Comparison of ENCODE assay signal across 8 cellular contexts in the genomic region with DNA sequence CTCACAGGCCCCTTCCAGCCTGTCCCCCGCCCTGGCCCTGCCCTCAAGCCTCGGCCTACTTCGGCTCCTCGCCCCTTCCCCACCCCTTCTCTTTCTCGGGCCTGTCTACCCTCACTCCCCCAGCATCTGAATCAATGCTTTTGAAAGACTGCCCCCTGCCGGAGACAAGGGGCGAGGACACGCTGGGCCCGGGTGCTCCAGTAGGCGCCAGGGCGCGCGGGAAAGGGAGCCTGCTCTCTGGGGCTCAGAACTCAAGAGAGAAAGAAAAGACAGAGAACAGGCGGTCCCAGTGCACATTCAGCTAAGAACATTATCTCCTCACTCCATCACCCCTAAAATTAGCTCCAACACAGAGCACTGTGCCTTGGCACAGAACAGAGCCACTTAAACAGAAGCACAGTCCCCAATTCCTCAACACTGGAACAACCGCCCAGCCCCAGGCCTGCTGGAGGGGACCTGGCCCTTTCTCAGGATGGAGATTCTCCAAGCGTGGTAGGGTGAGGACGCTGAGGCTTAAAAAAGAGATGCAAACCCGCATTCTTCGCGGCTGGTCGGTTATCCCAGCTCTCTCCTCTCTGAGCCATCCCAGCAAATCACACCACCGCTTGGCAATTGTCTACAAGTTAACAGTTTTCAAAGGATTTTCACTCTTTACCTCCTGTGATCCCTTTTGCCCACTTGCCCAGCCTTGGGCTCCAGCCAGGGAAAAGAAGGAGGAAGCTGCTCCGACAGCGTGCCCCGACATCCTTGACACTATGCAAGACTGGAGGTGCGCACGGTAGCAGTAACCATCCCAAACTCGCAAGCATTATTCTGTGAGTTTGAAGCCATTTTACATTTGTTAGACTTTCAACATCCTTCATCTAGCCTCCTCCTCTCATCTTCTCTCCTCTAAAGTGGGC. TPM values are rescaled to one million over a fixed set of nuclear protein-coding genes. Genes with fewer than 3 reads are reported as not detected.
DNase-seq lines count a peak whose midpoint lies in the region; ATAC-seq and TF ChIP-seq lines count a peak whose summit lies in the region.

No MANE protein-coding gene starts in this region.

- in situ Hi-C loops in G401 (cut with HindIII; ENCODE audit: low sequenced_read_pairs) = no loop called here

- H3K4me3 Mint-ChIP-seq in activated T-helper 17 cell treated with anti-CD3 and anti-CD28 coated beads, Interleukin-2, amount 50 U/mL, for 72 hours = peak overlapping the region; percentile 89
- H3K4me3 Mint-ChIP-seq in natural killer cell treated with Interleukin-12 subunit alpha and Interleukin-12 subunit beta and Interleukin-15 and Interleukin-18, amount 100 ng/mL, for 72 hours = peak overlapping the region; percentile 91

- H3K27me3 Mint-ChIP-seq in activated T-helper 17 cell treated with anti-CD3 and anti-CD28 coated beads, Interleukin-2, amount 50 U/mL, for 72 hours = no peaks in the 10 kb centered on the region
- H3K27me3 Mint-ChIP-seq in natural killer cell treated with Interleukin-12 subunit alpha and Interleukin-12 subunit beta and Interleukin-15 and Interleukin-18, amount 100 ng/mL, for 72 hours = no peaks in the 10 kb centered on the region

- H3K9me3 ChIP-seq in HUES64 (ENCODE audit: insufficient read depth, low read depth, low read length) = no peaks in the 10 kb centered on the region

- peak; percentile 82 for TF ChIP-seq CTCF in fibroblast of pulmonary artery (IDR thresholded peaks at IDR 0.05; ENCODE audit: low read length, missing control alignments)

- 18% methylated on average over 28 of the region's 28 CpGs for WGBS in HUES64

- H3K9ac ChIP-seq in HUES64 (ENCODE audit: low read depth, low read length) = peak overlapping the region; percentile 90; the same call in 1 of the 2 replicates

- H3K27ac ChIP-seq in HUES64 (ENCODE audit: low read depth, low read length) = no peak overlapping the region; the same call in 1 of the 2 replicates

- peak; percentile 81 for ATAC-seq in activated T-helper 17 cell treated with anti-CD3 and anti-CD28 coated beads, Interleukin-2, amount 50 U/mL, for 72 hours (replicated peaks)
- ATAC-seq in natural killer cell treated with Interleukin-12 subunit alpha and Interleukin-12 subunit beta and Interleukin-15 and Interleukin-18, amount 100 ng/mL, for 72 hours = peak; percentile 68 to 74
- ATAC-seq in stimulated activated naive CD8-positive, alpha-beta T cell treated with anti-CD3 and anti-CD28 coated beads, Interleukin-15, Interleukin-2, amounts not matched to agents 100 U/mL and 50 U/mL, for 24 hours = peak; percentile 74
- ATAC-seq in GM18868 (IDR thresholded peaks at IDR 0.05; ENCODE audit: unreplicated experiment) = no peak

- peaks cover 52% of the 10 kb centered on the region for H3K36me3 Mint-ChIP-seq in activated T-helper 17 cell treated with anti-CD3 and anti-CD28 coated beads, Interleukin-2, amount 50 U/mL, for 72 hours (ENCODE audit: low read depth)
- H3K36me3 Mint-ChIP-seq in natural killer cell treated with Interleukin-12 subunit alpha and Interleukin-12 subunit beta and Interleukin-15 and Interleukin-18, amount 100 ng/mL, for 72 hours = peaks cover 6% of the 10 kb centered on the region

- peak overlapping the region; percentile 89 for H3K27ac Mint-ChIP-seq in activated T-helper 17 cell treated with anti-CD3 and anti-CD28 coated beads, Interleukin-2, amount 50 U/mL, for 72 hours
- H3K27ac Mint-ChIP-seq in natural killer cell treated with Interleukin-12 subunit alpha and Interleukin-12 subunit beta and Interleukin-15 and Interleukin-18, amount 100 ng/mL, for 72 hours = peak overlapping the region; percentile 83 to 93

- H3K27me3 ChIP-seq in HUES64 (ENCODE audit: insufficient read depth, low read length) = no peaks in the 10 kb centered on the region

- H3K9me3 Mint-ChIP-seq in activated T-helper 17 cell treated with anti-CD3 and anti-CD28 coated beads, Interleukin-2, amount 50 U/mL, for 72 hours = no peaks in the 10 kb centered on the region
- H3K9me3 Mint-ChIP-seq in natural killer cell treated with Interleukin-12 subunit alpha and Interleukin-12 subunit beta and Interleukin-15 and Interleukin-18, amount 100 ng/mL, for 72 hours = no peaks in the 10 kb centered on the region

- peaks cover 19% of the 10 kb centered on the region for H3K4me1 ChIP-seq in HUES64 (ENCODE audit: insufficient read depth, low read length)

- H3K4me3 ChIP-seq in HUES64 (ENCODE audit: low read length) (peak overlapping the region; percentile 94), fibroblast of pulmonary artery (replicated peaks; ENCODE audit: low read depth, low read length) (peak overlapping the region; percentile 79)

- H3K36me3 ChIP-seq in HUES64 (ENCODE audit: insufficient read depth, low read length) = peaks cover 38% of the 10 kb centered on the region

- peak; percentile 82 for DNase-seq in G401 (ENCODE audit: low spot score)
- DNase-seq in RPMI7951 (ENCODE audit: low read depth) = peak; percentile 64
- DNase-seq in fibroblast of pulmonary artery (ENCODE audit: low read depth) = peak; percentile 73
- peak; percentile 84 for DNase-seq in natural killer cell treated with Interleukin-12 subunit alpha and Interleukin-12 subunit beta and Interleukin-15 and Interleukin-18, amount 100 ng/mL, for 72 hours (ENCODE audit: low spot score)
- DNase-seq in stimulated activated naive CD8-positive, alpha-beta T cell treated with anti-CD3 and anti-CD28 coated beads, Interleukin-15, Interleukin-2, amounts not matched to agents 100 U/mL and 50 U/mL, for 24 hours = peak; percentile 90

- H3K4me1 Mint-ChIP-seq in activated T-helper 17 cell treated with anti-CD3 and anti-CD28 coated beads, Interleukin-2, amount 50 U/mL, for 72 hours = peaks cover 23% of the 10 kb centered on the region
- peaks cover 27 to 35% of the 10 kb centered on the region in 2 donors for H3K4me1 Mint-ChIP-seq in natural killer cell treated with Interleukin-12 subunit alpha and Interleukin-12 subunit beta and Interleukin-15 and Interleukin-18, amount 100 ng/mL, for 72 hours (ENCODE audit: low read depth in 2 of 2)

RNA-seq across cellular contexts. Expression of gene GIGYF1, which starts 2.1 kb away (rescaled TPM):
- total RNA-seq in G401 (2014; rRNA removed; shearing (Covaris generic)) = 20.6 and 28.1 TPM in 2 replicates
- polyA plus RNA-seq in HUES64 (2013, experiment 1 of 2) = 48.3 TPM
- 40.5 TPM for polyA plus RNA-seq in HUES64 (2013, experiment 2 of 2)
- total RNA-seq in RPMI7951 (2014; rRNA removed; shearing (Covaris generic)) = 4.8 and 5.3 TPM in 2 replicates
- total RNA-seq in activated T-helper 17 cell treated with anti-CD3 and anti-CD28 coated beads, Interleukin-2, amount 50 U/mL, for 72 hours = 10 to 100 TPM; 40.2 to 53.1 TPM
- total RNA-seq in natural killer cell treated with Interleukin-12 subunit alpha and Interleukin-12 subunit beta and Interleukin-15 and Interleukin-18, amount 100 ng/mL, for 72 hours = 10 to 100 TPM; 28.5 to 72.1 TPM

RNA-seq across cellular contexts. Expression of gene POP7, which starts 14.0 kb away (rescaled TPM):
- total RNA-seq in G401 (2014; rRNA removed; shearing (Covaris generic)) = 116 and 136 TPM in 2 replicates
- polyA plus RNA-seq in HUES64 (2013, experiment 1 of 2) = 74.5 TPM
- 66.5 TPM for polyA plus RNA-seq in HUES64 (2013, experiment 2 of 2)
- 79.5 and 91.4 TPM in 2 replicates for total RNA-seq in RPMI7951 (2014; rRNA removed; shearing (Covaris generic))
- total RNA-seq in activated T-helper 17 cell treated with anti-CD3 and anti-CD28 coated beads, Interleukin-2, amount 50 U/mL, for 72 hours = 10 to 100 TPM; 29.6 to 68.9 TPM
- 10 to 100 TPM; 46.6 to 64.9 TPM for total RNA-seq in natural killer cell treated with Interleukin-12 subunit alpha and Interleukin-12 subunit beta and Interleukin-15 and Interleukin-18, amount 100 ng/mL, for 72 hours

RNA-seq across cellular contexts. Expression of gene GNB2, which starts 18.4 kb away (rescaled TPM):
- 232 and 241 TPM in 2 replicates for total RNA-seq in G401 (2014; rRNA removed; shearing (Covaris generic))
- 101 TPM for polyA plus RNA-seq in HUES64 (2013, experiment 1 of 2)
- 107 TPM for polyA plus RNA-seq in HUES64 (2013, experiment 2 of 2)
- total RNA-seq in RPMI7951 (2014; rRNA removed; shearing (Covaris generic)) = 89.4 and 125 TPM in 2 replicates
- total RNA-seq in activated T-helper 17 cell treated with anti-CD3 and anti-CD28 coated beads, Interleukin-2, amount 50 U/mL, for 72 hours = 100 to 1,000 TPM; 181 to 271 TPM
- total RNA-seq in natural killer cell treated with Interleukin-12 subunit alpha and Interleukin-12 subunit beta and Interleukin-15 and Interleukin-18, amount 100 ng/mL, for 72 hours = 100 to 1,000 TPM; 345 to 348 TPM

RNA-seq across cellular contexts. Expression of gene EPO, which starts 28.3 kb away (rescaled TPM):
- not detected in 2 replicates for total RNA-seq in G401 (2014; rRNA removed; shearing (Covaris generic))
- not detected for polyA plus RNA-seq in HUES64 (2013, experiment 1 of 2)
- polyA plus RNA-seq in HUES64 (2013, experiment 2 of 2) = not detected
- total RNA-seq in RPMI7951 (2014; rRNA removed; shearing (Covaris generic)) = not detected in 2 replicates
- not detected for total RNA-seq in activated T-helper 17 cell treated with anti-CD3 and anti-CD28 coated beads, Interleukin-2, amount 50 U/mL, for 72 hours
- not detected for total RNA-seq in natural killer cell treated with Interleukin-12 subunit alpha and Interleukin-12 subunit beta and Interleukin-15 and Interleukin-18, amount 100 ng/mL, for 72 hours

RNA-seq across cellular contexts. Expression of gene ACTL6B, which starts 35.7 kb away (rescaled TPM):
- 0.14 TPM in 1 of 2 replicates, not detected in the other for total RNA-seq in G401 (2014; rRNA removed; shearing (Covaris generic))
- polyA plus RNA-seq in HUES64 (2013, experiment 1 of 2) = 0.30 TPM
- 0.63 TPM for polyA plus RNA-seq in HUES64 (2013, experiment 2 of 2)
- total RNA-seq in RPMI7951 (2014; rRNA removed; shearing (Covaris generic)) = not detected in 2 replicates
- not detected for total RNA-seq in activated T-helper 17 cell treated with anti-CD3 and anti-CD28 coated beads, Interleukin-2, amount 50 U/mL, for 72 hours
- not detected for total RNA-seq in natural killer cell treated with Interleukin-12 subunit alpha and Interleukin-12 subunit beta and Interleukin-15 and Interleukin-18, amount 100 ng/mL, for 72 hours
